Comparison of ENCODE assay signal across 8 cellular contexts in the genomic region with DNA sequence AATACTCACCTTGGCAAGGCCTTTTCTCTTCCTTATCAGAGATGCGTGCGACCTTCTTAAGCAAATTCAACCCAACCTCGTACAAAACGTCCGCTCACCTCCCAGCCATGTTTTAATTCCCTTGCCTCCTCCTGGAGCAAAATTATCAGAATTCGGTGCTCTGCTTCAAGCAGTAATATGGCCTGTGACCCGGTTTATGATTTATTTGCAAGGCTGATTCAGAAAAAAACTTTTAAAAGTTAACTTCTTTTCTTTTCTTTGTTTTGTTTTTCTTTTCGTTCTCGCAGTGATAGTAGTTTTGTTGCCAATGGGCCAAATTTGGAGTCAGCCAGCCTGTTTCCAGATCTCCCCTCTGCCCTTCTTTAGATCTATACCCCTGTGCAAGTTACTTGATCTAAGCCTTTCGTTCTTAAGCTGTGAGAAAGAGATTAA. TPM values are rescaled to one million over a fixed set of nuclear protein-coding genes. Genes with fewer than 3 reads are reported as not detected.
DNase-seq lines count a peak whose midpoint lies in the region; ATAC-seq, FAIRE-seq and TF ChIP-seq lines count a peak whose summit lies in the region.

A gene with protein sequence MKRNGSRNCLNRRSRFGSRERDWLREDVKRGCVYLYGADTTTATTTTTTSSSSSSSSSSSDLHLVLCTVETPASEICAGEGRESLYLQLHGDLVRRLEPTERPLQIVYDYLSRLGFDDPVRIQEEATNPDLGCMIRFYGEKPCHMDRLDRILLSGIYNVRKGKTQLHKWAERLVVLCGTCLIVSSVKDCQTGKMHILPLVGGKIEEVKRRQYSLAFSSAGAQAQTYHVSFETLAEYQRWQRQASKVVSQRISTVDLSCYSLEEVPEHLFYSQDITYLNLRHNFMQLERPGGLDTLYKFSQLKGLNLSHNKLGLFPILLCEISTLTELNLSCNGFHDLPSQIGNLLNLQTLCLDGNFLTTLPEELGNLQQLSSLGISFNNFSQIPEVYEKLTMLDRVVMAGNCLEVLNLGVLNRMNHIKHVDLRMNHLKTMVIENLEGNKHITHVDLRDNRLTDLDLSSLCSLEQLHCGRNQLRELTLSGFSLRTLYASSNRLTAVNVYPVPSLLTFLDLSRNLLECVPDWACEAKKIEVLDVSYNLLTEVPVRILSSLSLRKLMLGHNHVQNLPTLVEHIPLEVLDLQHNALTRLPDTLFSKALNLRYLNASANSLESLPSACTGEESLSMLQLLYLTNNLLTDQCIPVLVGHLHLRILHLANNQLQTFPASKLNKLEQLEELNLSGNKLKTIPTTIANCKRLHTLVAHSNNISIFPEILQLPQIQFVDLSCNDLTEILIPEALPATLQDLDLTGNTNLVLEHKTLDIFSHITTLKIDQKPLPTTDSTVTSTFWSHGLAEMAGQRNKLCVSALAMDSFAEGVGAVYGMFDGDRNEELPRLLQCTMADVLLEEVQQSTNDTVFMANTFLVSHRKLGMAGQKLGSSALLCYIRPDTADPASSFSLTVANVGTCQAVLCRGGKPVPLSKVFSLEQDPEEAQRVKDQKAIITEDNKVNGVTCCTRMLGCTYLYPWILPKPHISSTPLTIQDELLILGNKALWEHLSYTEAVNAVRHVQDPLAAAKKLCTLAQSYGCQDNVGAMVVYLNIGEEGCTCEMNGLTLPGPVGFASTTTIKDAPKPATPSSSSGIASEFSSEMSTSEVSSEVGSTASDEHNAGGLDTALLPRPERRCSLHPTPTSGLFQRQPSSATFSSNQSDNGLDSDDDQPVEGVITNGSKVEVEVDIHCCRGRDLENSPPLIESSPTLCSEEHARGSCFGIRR (N-terminal part only) (minus strand): TSS at position 382 of the 432 bp plus-strand sequence. CDS start 9,906 bp downstream, outside the sequence.

- H3K9me3 ChIP-seq in HUES6 (ENCODE audit: control insufficient read depth, insufficient read depth, low read depth, low read length): no peaks in the 10 kb centered on the region
- H3K9me3 ChIP-seq in keratinocyte (ENCODE audit: control insufficient read depth, low read depth, low read length): no peaks in the 10 kb centered on the region

- H3K9ac ChIP-seq in HUES6 (ENCODE audit: low read length): peak within 1 kb of the TSS; percentile 88
- H3K9ac ChIP-seq in keratinocyte (ENCODE audit: control insufficient read depth, extremely low read depth, insufficient read depth, low read length): peak within 1 kb of the TSS; percentile 69

- no peak within 1 kb of the TSS for H3K27ac Mint-ChIP-seq in activated naive CD8-positive, alpha-beta T cell treated with anti-CD3 and anti-CD28 coated beads, Interleukin-2, amount 10 ng/mL, durations not matched to agents 7 days and 5 days
- peak within 1 kb of the TSS in 1 of 2 donors; percentile 83 for H3K27ac Mint-ChIP-seq in stimulated activated naive CD8-positive, alpha-beta T cell treated with anti-CD3 and anti-CD28 coated beads, Interleukin-15, amount 100 ng/mL, for 72 hours

- H3K27me3 ChIP-seq in HUES6 (ENCODE audit: control insufficient read depth, insufficient read depth, low read length) (peaks cover 17% of the 10 kb centered on the region), keratinocyte (ENCODE audit: control insufficient read depth, extremely low read depth, insufficient read depth, low read length) (peaks cover 4% of the 10 kb centered on the region)

- H3K79me2 ChIP-seq in keratinocyte (ENCODE audit: control insufficient read depth, insufficient read depth, low read length): peaks cover 24% of the 10 kb centered on the region

- peaks cover 7% of the 10 kb centered on the region for H3K27me3 Mint-ChIP-seq in activated naive CD8-positive, alpha-beta T cell treated with anti-CD3 and anti-CD28 coated beads, Interleukin-2, amount 10 ng/mL, durations not matched to agents 7 days and 5 days
- no peaks in the 10 kb centered on the region for H3K27me3 Mint-ChIP-seq in stimulated activated naive CD8-positive, alpha-beta T cell treated with anti-CD3 and anti-CD28 coated beads, Interleukin-15, amount 100 ng/mL, for 72 hours

- no peaks in the 10 kb centered on the region for H4K20me1 ChIP-seq in keratinocyte (ENCODE audit: control insufficient read depth, extremely low read depth, insufficient read depth, low read length)

- no peak for DNase-seq in activated naive CD8-positive, alpha-beta T cell treated with anti-CD3 and anti-CD28 coated beads, Interleukin-2, amount 10 ng/mL, durations not matched to agents 7 days and 5 days
- DNase-seq in keratinocyte (ENCODE audit: low read depth, low spot score) (no peak), NCI-H2196 (lab: John Stamatoyannopoulos, UW; ENCODE audit: unreplicated experiment) (no peak), NCI-H2171 (lab: John Stamatoyannopoulos, UW) (no peak)
- DNase-seq in stimulated activated naive CD8-positive, alpha-beta T cell treated with anti-CD3 and anti-CD28 coated beads, Interleukin-15, amount 100 ng/mL, for 72 hours: no peak

- no peaks in the 10 kb centered on the region for H3K9me3 Mint-ChIP-seq in activated naive CD8-positive, alpha-beta T cell treated with anti-CD3 and anti-CD28 coated beads, Interleukin-2, amount 10 ng/mL, durations not matched to agents 7 days and 5 days
- no peaks in the 10 kb centered on the region for H3K9me3 Mint-ChIP-seq in stimulated activated naive CD8-positive, alpha-beta T cell treated with anti-CD3 and anti-CD28 coated beads, Interleukin-15, amount 100 ng/mL, for 72 hours

- dilution Hi-C loops in keratinocyte (cut with MboI; ENCODE audit: extremely low pct_ligation_motif_present, low sequenced_read_pairs): no loop called here

- peak within 1 kb of the TSS; percentile 85 for H3K4me2 ChIP-seq in keratinocyte (ENCODE audit: control insufficient read depth, extremely low read depth, insufficient read depth, low read depth, low read length)

- H3K36me3 ChIP-seq in HUES6 (ENCODE audit: control insufficient read depth, insufficient read depth, low read length): 0 out of 2 replicates have a peak, but pooled peaks cover under 1% of the 10 kb centered on the region
- H3K36me3 ChIP-seq in keratinocyte (ENCODE audit: control insufficient read depth in 2 of 2, extremely low read depth in 1 of 2, insufficient read depth in 2 of 2, low read length in 2 of 2): peaks cover 0 to 3% of the 10 kb centered on the region in 2 experiments

- H3K4me1 Mint-ChIP-seq in activated naive CD8-positive, alpha-beta T cell treated with anti-CD3 and anti-CD28 coated beads, Interleukin-2, amount 10 ng/mL, durations not matched to agents 7 days and 5 days: peaks cover 18% of the 10 kb centered on the region
- H3K4me1 Mint-ChIP-seq in stimulated activated naive CD8-positive, alpha-beta T cell treated with anti-CD3 and anti-CD28 coated beads, Interleukin-15, amount 100 ng/mL, for 72 hours: peaks cover 19% of the 10 kb centered on the region

- TF ChIP-seq CTCF in keratinocyte (optimal IDR thresholded peaks at IDR 0.05 in 1 of 3, IDR thresholded peaks at IDR 0.05 in 1 of 3, conservative IDR thresholded peaks at IDR 0.05 in 1 of 3; ENCODE audit: extremely low read depth in 1 of 3, insufficient read depth in 2 of 3, low read length in 3 of 3): no peak

- no peak for ATAC-seq in activated naive CD8-positive, alpha-beta T cell treated with anti-CD3 and anti-CD28 coated beads, Interleukin-2, amount 10 ng/mL, durations not matched to agents 7 days and 5 days (ENCODE audit: low read depth)
- ATAC-seq in stimulated activated naive CD8-positive, alpha-beta T cell treated with anti-CD3 and anti-CD28 coated beads, Interleukin-15, amount 100 ng/mL, for 72 hours: no peak
- ATAC-seq in HG03457 (IDR thresholded peaks at IDR 0.05; ENCODE audit: unreplicated experiment): no peak
- no peak for ATAC-seq in HG02610 (IDR thresholded peaks at IDR 0.05; ENCODE audit: unreplicated experiment)

- POLR2A ChIA-PET in activated naive CD8-positive, alpha-beta T cell treated with anti-CD3 and anti-CD28 coated beads, Interleukin-2, amount 10 ng/mL, durations not matched to agents 7 days and 5 days (lab: Charles Lee): interaction anchor here (1.0 kb wide), 1 partner anchor 84 kb away, joined by 4 read pairs; a partner anchor contains a TSS

- no peak for FAIRE-seq in keratinocyte (lab: Jason Lieb, UNC)

- H3K4me3 Mint-ChIP-seq in activated naive CD8-positive, alpha-beta T cell treated with anti-CD3 and anti-CD28 coated beads, Interleukin-2, amount 10 ng/mL, durations not matched to agents 7 days and 5 days: peak within 1 kb of the TSS; percentile 82
- H3K4me3 Mint-ChIP-seq in stimulated activated naive CD8-positive, alpha-beta T cell treated with anti-CD3 and anti-CD28 coated beads, Interleukin-15, amount 100 ng/mL, for 72 hours: peak within 1 kb of the TSS; percentile 81 to 96

- H3K27ac ChIP-seq in HUES6 (ENCODE audit: low read depth, low read length) (no peak within 1 kb of the TSS), keratinocyte (ENCODE audit: control insufficient read depth, insufficient read depth, low read length) (peak within 1 kb of the TSS; percentile 50)

- peak within 1 kb of the TSS; percentile 15 for H2AFZ ChIP-seq in keratinocyte (ENCODE audit: control insufficient read depth, low read length)

- H3K4me1 ChIP-seq in HUES6 (ENCODE audit: control insufficient read depth, insufficient read depth, low read length) (peaks cover 6% of the 10 kb centered on the region), keratinocyte (ENCODE audit: control insufficient read depth, extremely low read depth, insufficient read depth, low read length) (peaks cover 11% of the 10 kb centered on the region)

- no peaks in the 10 kb centered on the region for H3K9me1 ChIP-seq in keratinocyte (ENCODE audit: control insufficient read depth, extremely low read depth, insufficient read depth, low read length)

- H3K36me3 Mint-ChIP-seq in activated naive CD8-positive, alpha-beta T cell treated with anti-CD3 and anti-CD28 coated beads, Interleukin-2, amount 10 ng/mL, durations not matched to agents 7 days and 5 days: peaks cover 2% of the 10 kb centered on the region

- H3K4me3 ChIP-seq in HUES6 (ENCODE audit: low read depth, low read length) (peak within 1 kb of the TSS; percentile 98), keratinocyte (ENCODE audit: control insufficient read depth in 2 of 3, extremely low read depth in 1 of 3, insufficient read depth in 2 of 3, low read depth in 1 of 3, low read length in 3 of 3) (peak within 1 kb of the TSS; percentile 72 to 92 (median 83))

RNA-seq across cellular contexts. Expression of the gene that starts here (rescaled TPM):
- 1 to 10 TPM; 7.2 to 7.4 TPM for total RNA-seq in activated naive CD8-positive, alpha-beta T cell treated with anti-CD3 and anti-CD28 coated beads, Interleukin-2, amount 10 ng/mL, durations not matched to agents 7 days and 5 days
- 6.0 to 7.6 TPM (median 6.5 TPM) in 3 replicates for polyA plus RNA-seq in keratinocyte
- polyA plus RNA-seq in keratinocyte (2011; ENCODE audit: low read depth): 1.4 TPM
- polyA plus RNA-seq in keratinocyte (2011; cell fraction: cytosol; rRNA removed): 2.6 and 4.6 TPM in 2 replicates
- 11.4 and 14.0 TPM in 2 replicates for polyA plus RNA-seq in keratinocyte (2011; cell fraction: nucleus; rRNA removed)
- polyA plus RNA-seq in keratinocyte (2012; ENCODE audit: low replicate concordance): 1.8 and 4.5 TPM in 2 replicates
- polyA minus RNA-seq in keratinocyte: 13.3 to 19.7 TPM (median 15.0 TPM) in 3 replicates
- 9.0 TPM for polyA minus RNA-seq in keratinocyte (2011; cell fraction: cytosol; rRNA and poly(A)+ RNA removed)
- 15.9 and 23.0 TPM in 2 replicates for polyA minus RNA-seq in keratinocyte (2011; cell fraction: nucleus; rRNA and poly(A)+ RNA removed)
